3 cellular contexts compared by ENCODE assay signal in the genomic region with DNA sequence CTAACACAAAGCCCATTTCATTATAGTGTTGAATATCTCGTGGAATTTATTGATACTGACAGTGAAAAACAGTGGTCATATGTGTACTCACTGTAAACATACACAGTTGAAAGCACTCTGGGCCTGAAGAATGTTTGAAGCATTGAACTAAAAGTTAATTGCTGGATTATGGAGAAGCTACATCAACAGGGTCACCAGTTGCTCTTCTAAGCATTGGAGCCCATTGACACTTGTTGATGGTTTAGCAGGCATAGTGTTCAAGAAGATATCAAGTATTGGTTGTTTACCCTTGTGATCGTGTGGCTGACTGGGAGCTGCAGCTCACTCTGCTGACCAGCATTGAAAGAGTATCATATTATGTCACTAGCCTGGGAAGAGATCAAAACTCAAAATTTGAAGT.
TF ChIP-seq lines count a peak whose summit lies in the region.

No MANE protein-coding gene starts in this region.

TF ChIP-seq in HEK293, 187 proteins besides CTCF, POLR2A, EP300 and RAD21:
- TF ChIP-seq, protein P1, sequence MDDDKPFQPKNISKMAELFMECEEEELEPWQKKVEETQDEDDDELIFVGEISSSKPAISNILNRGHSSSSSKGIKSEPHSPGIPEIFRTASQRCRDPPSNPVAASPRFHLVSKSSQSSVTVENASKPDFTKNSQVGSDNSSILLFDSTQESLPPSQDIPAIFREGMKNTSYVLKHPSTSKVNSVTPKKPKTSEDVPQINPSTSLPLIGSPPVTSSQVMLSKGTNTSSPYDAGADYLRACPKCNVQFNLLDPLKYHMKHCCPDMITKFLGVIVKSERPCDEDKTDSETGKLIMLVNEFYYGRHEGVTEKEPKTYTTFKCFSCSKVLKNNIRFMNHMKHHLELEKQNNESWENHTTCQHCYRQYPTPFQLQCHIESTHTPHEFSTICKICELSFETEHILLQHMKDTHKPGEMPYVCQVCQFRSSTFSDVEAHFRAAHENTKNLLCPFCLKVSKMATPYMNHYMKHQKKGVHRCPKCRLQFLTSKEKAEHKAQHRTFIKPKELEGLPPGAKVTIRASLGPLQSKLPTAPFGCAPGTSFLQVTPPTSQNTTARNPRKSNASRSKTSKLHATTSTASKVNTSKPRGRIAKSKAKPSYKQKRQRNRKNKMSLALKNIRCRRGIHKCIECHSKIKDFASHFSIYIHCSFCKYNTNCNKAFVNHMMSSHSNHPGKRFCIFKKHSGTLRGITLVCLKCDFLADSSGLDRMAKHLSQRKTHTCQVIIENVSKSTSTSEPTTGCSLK (tag by site-specific recombination; IDR thresholded peaks at IDR 0.05): no peak
- TF ChIP-seq ZIC2 (tag by site-specific recombination; IDR thresholded peaks at IDR 0.05): no peak
- no peak for TF ChIP-seq ZNF132 (tag by site-specific recombination; IDR thresholded peaks at IDR 0.05; ENCODE audit: borderline replicate concordance)
- TF ChIP-seq, protein P2, sequence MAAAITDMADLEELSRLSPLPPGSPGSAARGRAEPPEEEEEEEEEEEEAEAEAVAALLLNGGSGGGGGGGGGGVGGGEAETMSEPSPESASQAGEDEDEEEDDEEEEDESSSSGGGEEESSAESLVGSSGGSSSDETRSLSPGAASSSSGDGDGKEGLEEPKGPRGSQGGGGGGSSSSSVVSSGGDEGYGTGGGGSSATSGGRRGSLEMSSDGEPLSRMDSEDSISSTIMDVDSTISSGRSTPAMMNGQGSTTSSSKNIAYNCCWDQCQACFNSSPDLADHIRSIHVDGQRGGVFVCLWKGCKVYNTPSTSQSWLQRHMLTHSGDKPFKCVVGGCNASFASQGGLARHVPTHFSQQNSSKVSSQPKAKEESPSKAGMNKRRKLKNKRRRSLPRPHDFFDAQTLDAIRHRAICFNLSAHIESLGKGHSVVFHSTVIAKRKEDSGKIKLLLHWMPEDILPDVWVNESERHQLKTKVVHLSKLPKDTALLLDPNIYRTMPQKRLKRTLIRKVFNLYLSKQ (tag by site-specific recombination; IDR thresholded peaks at IDR 0.05; ENCODE audit: borderline replicate concordance): no peak
- no peak for TF ChIP-seq GLI2 (tag by site-specific recombination; IDR thresholded peaks at IDR 0.05; ENCODE audit: borderline replicate concordance, low read depth)
- TF ChIP-seq ZNF544 (tag by site-specific recombination; IDR thresholded peaks at IDR 0.05): no peak
- TF ChIP-seq ZNF10 (tag by site-specific recombination; IDR thresholded peaks at IDR 0.05): no peak
- no peak for TF ChIP-seq WT1 (tag by site-specific recombination; IDR thresholded peaks at IDR 0.05)
- peak; percentile 97 for TF ChIP-seq SCRT2 (tag by site-specific recombination; IDR thresholded peaks at IDR 0.05)
- TF ChIP-seq IKZF3 (tag by site-specific recombination; IDR thresholded peaks at IDR 0.05): no peak
- TF ChIP-seq GLIS2 (tag by site-specific recombination; IDR thresholded peaks at IDR 0.05): no peak
- TF ChIP-seq SCRT1 (tag by site-specific recombination; IDR thresholded peaks at IDR 0.05; ENCODE audit: borderline replicate concordance): peak; percentile 90

TF ChIP-seq in GM12878, 131 proteins besides CTCF, POLR2A, EP300 and RAD21:
- TF ChIP-seq RAD51 (IDR thresholded peaks at IDR 0.05) (no peak), PAX5 (IDR thresholded peaks at IDR 0.05; ENCODE audit: borderline replicate concordance, low read depth, low read length) (no peak), POLR2AphosphoS5 (IDR thresholded peaks at IDR 0.05; ENCODE audit: low read length) (no peak), NR2F1 (conservative IDR thresholded peaks at IDR 0.05) (no peak), CHD1 (IDR thresholded peaks at IDR 0.05; ENCODE audit: low read depth, low read length) (no peak), RCOR1 (conservative IDR thresholded peaks at IDR 0.05; ENCODE audit: low read depth, low read length) (no peak), STAT1 (conservative IDR thresholded peaks at IDR 0.05) (no peak), ATF7 (IDR thresholded peaks at IDR 0.05; ENCODE audit: low read depth) (no peak), POU2F2 (IDR thresholded peaks at IDR 0.05; ENCODE audit: borderline replicate concordance, low read depth, low read length) (no peak), JUNB (IDR thresholded peaks at IDR 0.05) (no peak), NFXL1 (IDR thresholded peaks at IDR 0.05; ENCODE audit: borderline replicate concordance) (no peak), CHD4 (IDR thresholded peaks at IDR 0.05) (no peak), SRF (IDR thresholded peaks at IDR 0.05; ENCODE audit: low read depth in 2 of 2, low read length in 2 of 2) (no peak), RUNX3 (IDR thresholded peaks at IDR 0.05; ENCODE audit: low read length) (no peak), MXI1 (IDR thresholded peaks at IDR 0.05; ENCODE audit: low read depth, low read length) (no peak), MYC (IDR thresholded peaks at IDR 0.05; ENCODE audit: insufficient read depth, insufficient read length, insufficient replicate concordance, low read length, severe bottlenecking) (no peak), ESRRA (IDR thresholded peaks at IDR 0.05; ENCODE audit: low read length) (no peak)
- TF ChIP-seq, protein P3, sequence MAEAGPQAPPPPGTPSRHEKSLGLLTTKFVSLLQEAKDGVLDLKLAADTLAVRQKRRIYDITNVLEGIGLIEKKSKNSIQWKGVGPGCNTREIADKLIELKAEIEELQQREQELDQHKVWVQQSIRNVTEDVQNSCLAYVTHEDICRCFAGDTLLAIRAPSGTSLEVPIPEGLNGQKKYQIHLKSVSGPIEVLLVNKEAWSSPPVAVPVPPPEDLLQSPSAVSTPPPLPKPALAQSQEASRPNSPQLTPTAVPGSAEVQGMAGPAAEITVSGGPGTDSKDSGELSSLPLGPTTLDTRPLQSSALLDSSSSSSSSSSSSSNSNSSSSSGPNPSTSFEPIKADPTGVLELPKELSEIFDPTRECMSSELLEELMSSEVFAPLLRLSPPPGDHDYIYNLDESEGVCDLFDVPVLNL (IDR thresholded peaks at IDR 0.05; ENCODE audit: low read depth, low read length): no peak

TF ChIP-seq in K562, 482 proteins besides CTCF, POLR2A, EP300 and RAD21:
- TF ChIP-seq HDAC1 (IDR thresholded peaks at IDR 0.05) (no peak), HMG20A (CRISPR knock-in tag; conservative IDR thresholded peaks at IDR 0.05) (no peak), HOXB6 (CRISPR knock-in tag; IDR thresholded peaks at IDR 0.05; ENCODE audit: borderline replicate concordance) (no peak), ZNF263 (CRISPR knock-in tag; IDR thresholded peaks at IDR 0.05; ENCODE audit: borderline replicate concordance) (no peak), SRSF1 (IDR thresholded peaks at IDR 0.05; ENCODE audit: low read depth, low read length) (no peak), CBX1 (IDR thresholded peaks at IDR 0.05; ENCODE audit: low read depth) (no peak), PYGO2 (tag; IDR thresholded peaks at IDR 0.05) (no peak), ZC3H4 (CRISPR knock-in tag; IDR thresholded peaks at IDR 0.05; ENCODE audit: borderline replicate concordance) (no peak), FOXJ2 (tag; IDR thresholded peaks at IDR 0.05) (no peak), TBP (optimal IDR thresholded peaks at IDR 0.05; ENCODE audit: low read depth, low read length) (no peak), SMAD2 (IDR thresholded peaks at IDR 0.05; ENCODE audit: low read depth, low read length) (no peak)
- TF ChIP-seq, protein P4, sequence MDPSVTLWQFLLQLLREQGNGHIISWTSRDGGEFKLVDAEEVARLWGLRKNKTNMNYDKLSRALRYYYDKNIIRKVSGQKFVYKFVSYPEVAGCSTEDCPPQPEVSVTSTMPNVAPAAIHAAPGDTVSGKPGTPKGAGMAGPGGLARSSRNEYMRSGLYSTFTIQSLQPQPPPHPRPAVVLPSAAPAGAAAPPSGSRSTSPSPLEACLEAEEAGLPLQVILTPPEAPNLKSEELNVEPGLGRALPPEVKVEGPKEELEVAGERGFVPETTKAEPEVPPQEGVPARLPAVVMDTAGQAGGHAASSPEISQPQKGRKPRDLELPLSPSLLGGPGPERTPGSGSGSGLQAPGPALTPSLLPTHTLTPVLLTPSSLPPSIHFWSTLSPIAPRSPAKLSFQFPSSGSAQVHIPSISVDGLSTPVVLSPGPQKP (CRISPR knock-in tag; IDR thresholded peaks at IDR 0.05): no peak
- TF ChIP-seq, protein P5, sequence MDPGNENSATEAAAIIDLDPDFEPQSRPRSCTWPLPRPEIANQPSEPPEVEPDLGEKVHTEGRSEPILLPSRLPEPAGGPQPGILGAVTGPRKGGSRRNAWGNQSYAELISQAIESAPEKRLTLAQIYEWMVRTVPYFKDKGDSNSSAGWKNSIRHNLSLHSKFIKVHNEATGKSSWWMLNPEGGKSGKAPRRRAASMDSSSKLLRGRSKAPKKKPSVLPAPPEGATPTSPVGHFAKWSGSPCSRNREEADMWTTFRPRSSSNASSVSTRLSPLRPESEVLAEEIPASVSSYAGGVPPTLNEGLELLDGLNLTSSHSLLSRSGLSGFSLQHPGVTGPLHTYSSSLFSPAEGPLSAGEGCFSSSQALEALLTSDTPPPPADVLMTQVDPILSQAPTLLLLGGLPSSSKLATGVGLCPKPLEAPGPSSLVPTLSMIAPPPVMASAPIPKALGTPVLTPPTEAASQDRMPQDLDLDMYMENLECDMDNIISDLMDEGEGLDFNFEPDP (CRISPR knock-in tag; IDR thresholded peaks at IDR 0.05): no peak
